24 cellular contexts compared by ENCODE assay signal in the genomic region with DNA sequence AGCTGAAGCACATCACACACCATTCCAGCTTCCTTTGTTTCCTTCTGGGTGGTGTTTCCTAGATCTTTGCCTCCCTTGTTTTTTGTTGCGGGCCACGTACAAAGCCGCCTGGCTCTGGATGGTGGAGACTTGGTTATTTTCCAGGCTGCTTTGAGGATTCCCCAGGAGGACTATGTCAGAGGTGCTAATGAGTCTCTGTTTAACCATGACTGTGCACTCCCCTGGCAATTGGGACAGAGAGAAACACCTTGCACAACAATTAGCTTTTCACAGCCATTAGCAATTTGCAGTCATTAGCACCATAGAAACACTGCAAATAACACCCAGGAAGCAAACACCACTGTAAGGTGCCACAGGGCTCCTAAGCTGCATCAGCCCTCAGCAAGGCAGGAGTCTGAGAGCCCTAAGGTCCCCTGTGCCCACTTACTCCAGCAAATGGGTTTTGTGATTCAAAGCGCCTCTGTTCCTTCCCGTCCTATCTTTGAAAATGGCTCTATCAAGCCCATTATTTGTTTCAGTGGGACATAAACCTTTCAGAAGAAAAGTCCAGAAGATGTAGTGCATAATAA.
DNase-seq lines count a peak whose midpoint lies in the region; ATAC-seq lines count a peak whose summit lies in the region.
"Had no signal": no experiment of that assay in that cellular context is flagged by ENCODE, and none has a peak within 500 bp of the region (broad histone marks: within the 10 kb centered on the region; RNA-seq: fewer than 3 reads in every experiment).

No MANE protein-coding gene starts in this region.

- H3K36me3 Mint-ChIP-seq in activated naive CD8-positive, alpha-beta T cell treated with anti-CD3 and anti-CD28 coated beads, Interleukin-2, amount 50 U/mL, for 24 hours (ENCODE audit: low read depth) = no peaks in the 10 kb centered on the region
- H3K36me3 Mint-ChIP-seq: CD8-positive, alpha-beta T cell; natural killer cell treated with Interleukin-12 subunit alpha and Interleukin-12 subunit beta and Interleukin-15 and Interleukin-18, amount 100 ng/mL, for 72 hours had no signal

- no peaks in the 10 kb centered on the region for H3K9me3 Mint-ChIP-seq in activated naive CD8-positive, alpha-beta T cell treated with anti-CD3 and anti-CD28 coated beads, Interleukin-2, amount 50 U/mL, for 24 hours
- H3K9me3 Mint-ChIP-seq: activated naive CD4-positive, alpha-beta T cell treated with anti-CD3 and anti-CD28 coated beads for 36 hours; activated T-cell treated with anti-CD3 and anti-CD28 coated beads, Interleukin-2, amount 50 U/mL, for 24 hours; CD8-positive, alpha-beta T cell; central memory CD8-positive, alpha-beta T cell; natural killer cell treated with Interleukin-12 subunit alpha and Interleukin-12 subunit beta and Interleukin-15 and Interleukin-18, amount 100 ng/mL, for 72 hours had no signal

- no peaks in the 10 kb centered on the region for H3K4me1 Mint-ChIP-seq in activated naive CD8-positive, alpha-beta T cell treated with anti-CD3 and anti-CD28 coated beads, Interleukin-2, amount 50 U/mL, for 24 hours
- H3K4me1 Mint-ChIP-seq: central memory CD8-positive, alpha-beta T cell had no signal

- no peak overlapping the region for H3K27ac Mint-ChIP-seq in activated naive CD8-positive, alpha-beta T cell treated with anti-CD3 and anti-CD28 coated beads, Interleukin-2, amount 50 U/mL, for 24 hours
- H3K27ac Mint-ChIP-seq: activated CD8-positive, alpha-beta T cell treated with anti-CD3 and anti-CD28 coated beads, Interleukin-2, amount 10 ng/mL, durations not matched to agents 7 days and 5 days; activated naive CD4-positive, alpha-beta T cell treated with anti-CD3 and anti-CD28 coated beads for 36 hours; activated T-cell treated with anti-CD3 and anti-CD28 coated beads, Interleukin-2, amount 50 U/mL, for 24 hours; CD8-positive, alpha-beta T cell; natural killer cell treated with Interleukin-12 subunit alpha and Interleukin-12 subunit beta and Interleukin-15 and Interleukin-18, amount 100 ng/mL, for 72 hours had no signal

- no peak overlapping the region for H3K4me3 Mint-ChIP-seq in activated naive CD8-positive, alpha-beta T cell treated with anti-CD3 and anti-CD28 coated beads, Interleukin-2, amount 50 U/mL, for 24 hours
- H3K4me3 Mint-ChIP-seq: activated CD8-positive, alpha-beta T cell treated with anti-CD3 and anti-CD28 coated beads, Interleukin-2, amount 10 ng/mL, durations not matched to agents 7 days and 5 days; activated naive CD4-positive, alpha-beta T cell treated with anti-CD3 and anti-CD28 coated beads for 36 hours; activated T-cell treated with anti-CD3 and anti-CD28 coated beads, Interleukin-2, amount 50 U/mL, for 24 hours; CD8-positive, alpha-beta T cell; central memory CD8-positive, alpha-beta T cell; natural killer cell treated with Interleukin-12 subunit alpha and Interleukin-12 subunit beta and Interleukin-15 and Interleukin-18, amount 100 ng/mL, for 72 hours had no signal

- H3K9me3 ChIP-seq in iPS-18c (ENCODE audit: control insufficient read depth, insufficient read depth, low read length) = no peaks in the 10 kb centered on the region
- H3K9me3 ChIP-seq: prostate gland had no signal

- peaks cover 3% of the 10 kb centered on the region for H3K27me3 Mint-ChIP-seq in activated naive CD8-positive, alpha-beta T cell treated with anti-CD3 and anti-CD28 coated beads, Interleukin-2, amount 50 U/mL, for 24 hours

- peak overlapping the region; percentile 11; the same call in 1 of the 2 replicates for H3K4me3 ChIP-seq in iPS-18c (ENCODE audit: insufficient read depth, low read depth, low read length)
- H3K4me3 ChIP-seq: prostate gland had no signal

- ATAC-seq in HG03280 (IDR thresholded peaks at IDR 0.05; ENCODE audit: unreplicated experiment) = no peak
- no peak for ATAC-seq in activated naive CD8-positive, alpha-beta T cell treated with anti-CD3 and anti-CD28 coated beads, Interleukin-2, amount 50 U/mL, for 24 hours
- ATAC-seq in HG02763 (IDR thresholded peaks at IDR 0.05; ENCODE audit: unreplicated experiment) = no peak
- ATAC-seq: activated CD8-positive, alpha-beta T cell treated with anti-CD3 and anti-CD28 coated beads, Interleukin-2, amount 10 ng/mL, durations not matched to agents 7 days and 5 days; CD8-positive, alpha-beta T cell; foreskin keratinocyte; left cardiac atrium; natural killer cell treated with Interleukin-12 subunit alpha and Interleukin-12 subunit beta and Interleukin-15 and Interleukin-18, amount 100 ng/mL, for 72 hours had no signal

- DNase-seq in NCI-H1417 treated with DMSO at 0.1 percent for 48 hours (lab: John Stamatoyannopoulos, UW) (peak; percentile 54), NCI-H2171 treated with DMSO at 0.1 percent for 48 hours (lab: John Stamatoyannopoulos, UW) (peak; percentile 58), pons (ENCODE audit: low spot score) (peak; percentile 26)
- no peak for DNase-seq in activated naive CD8-positive, alpha-beta T cell treated with anti-CD3 and anti-CD28 coated beads, Interleukin-2, amount 50 U/mL, for 24 hours
- DNase-seq: activated CD4-positive, CD25-positive, alpha-beta regulatory T cell treated with anti-CD3 and anti-CD28 coated beads, Interleukin-2, amount 50 U/mL, for 72 hours; activated CD8-positive, alpha-beta T cell treated with anti-CD3 and anti-CD28 coated beads, Interleukin-2, amount 10 ng/mL, durations not matched to agents 7 days and 5 days; activated naive CD4-positive, alpha-beta T cell treated with anti-CD3 and anti-CD28 coated beads for 36 hours; activated T-cell treated with anti-CD3 and anti-CD28 coated beads, Interleukin-2, amount 50 U/mL, for 24 hours; anterior cingulate cortex; CD8-positive, alpha-beta T cell; DMS79 treated with DMSO at 0.1 percent for 48 hours; erythroblast; foreskin keratinocyte; HCEC 1CT; left cardiac atrium; NCI-H1105; stimulated activated CD4-positive, alpha-beta T cell treated with anti-CD3 and anti-CD28 coated beads, Interleukin-1b, Interleukin-23, amount 100 ng/mL, for 48 hours; stimulated activated naive CD4-positive, alpha-beta T cell treated with Interleukin-2 at 50 U/mL for 16 hours had no signal
